ENCODE assay signal across 26 cellular contexts in the genomic region with DNA sequence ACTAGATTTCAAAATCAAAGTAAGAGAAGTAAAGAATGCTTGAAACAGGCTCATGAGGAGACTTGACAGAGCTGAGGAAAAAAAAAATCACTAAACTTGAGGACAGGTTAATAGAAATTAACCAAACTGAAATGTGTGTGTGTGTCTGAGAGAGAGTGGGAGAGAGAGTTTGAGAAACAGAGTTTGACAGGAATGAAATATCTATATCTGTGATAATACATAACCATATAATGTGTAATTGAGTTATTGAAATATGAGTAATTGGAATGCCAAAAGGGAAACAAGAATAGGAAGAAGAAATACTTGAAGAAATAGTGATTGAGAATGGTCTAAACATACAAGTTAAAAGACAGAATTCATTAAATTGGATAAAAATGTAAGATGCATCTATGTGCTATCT.
"Had no signal": no experiment of that assay in that cellular context is flagged by ENCODE, and none has a peak within 500 bp of the region (broad histone marks: within the 10 kb centered on the region; RNA-seq: fewer than 3 reads in every experiment).

No MANE protein-coding gene starts in this region.

- H3K9me3 ChIP-seq: suprapubic skin, testis, thyroid gland, transverse colon, upper lobe of right lung, uterus, vagina had no signal

- ATAC-seq: stimulated activated effector memory CD8-positive, alpha-beta T cell treated with anti-CD3 and anti-CD28 coated beads, Interleukin-12 subunit alpha, Interleukin-12 subunit beta, amount 100 ng/mL, for 72 hours; stimulated activated memory B cell treated with anti-CD40 and anti-IgM and Interleukin-4, amounts not matched to agents 10 μg/mL and 1 μg/mL and 100 μg/mL, for 72 hours; stimulated activated naive B cell treated with anti-CD40 and anti-IgM and Interleukin-4, amounts not matched to agents 10 μg/mL and 1 μg/mL and 100 μg/mL, for 72 hours; stimulated activated naive CD8-positive, alpha-beta T cell treated with anti-CD3 and anti-CD28 coated beads, Interleukin-15, amount 100 ng/mL, for 72 hours; stimulated activated naive CD8-positive, alpha-beta T cell treated with anti-CD3 and anti-CD28 coated beads, Interleukin-15, Interleukin-2, amounts not matched to agents 100 U/mL and 50 U/mL, for 24 hours; upper lobe of right lung had no signal

- H3K27me3 ChIP-seq: stomach, suprapubic skin, testis, thyroid gland, tibial artery, tibial nerve, transverse colon, upper lobe of left lung, upper lobe of right lung, uterus, vagina had no signal

- H3K4me3 ChIP-seq: stomach, suprapubic skin, testis, thoracic aorta, thyroid gland, tibial artery, tibial nerve, transverse colon, upper lobe of left lung, upper lobe of right lung, uterus, vagina had no signal

- H3K27ac ChIP-seq: stomach, suprapubic skin, testis, thoracic aorta, thyroid gland, tibial artery, tibial nerve, transverse colon, upper lobe of left lung, upper lobe of right lung, uterus, vagina had no signal

- H3K36me3 ChIP-seq: stomach, suprapubic skin, thoracic aorta, thyroid gland, tibial artery, tibial nerve, transverse colon, upper lobe of left lung, upper lobe of right lung, uterus, vagina had no signal

- H3K4me1 ChIP-seq: stomach, suprapubic skin, testis, thyroid gland, tibial artery, tibial nerve, transverse colon, upper lobe of left lung, upper lobe of right lung, uterus, vagina had no signal

- DNase-seq: stimulated activated CD4-positive, alpha-beta T cell treated with anti-CD3 and anti-CD28 coated beads, Interleukin-2, amount 100 ng/mL, for 48 hours; stimulated activated CD4-positive, alpha-beta T cell treated with anti-CD3 and anti-CD28 coated beads, Interleukin-4, amount 100 ng/mL, for 1 hour; stimulated activated CD4-positive, alpha-beta T cell treated with anti-CD3 and anti-CD28 coated beads, Interleukin-4, amount 100 ng/mL, for 24 hours; stimulated activated CD4-positive, alpha-beta T cell treated with anti-CD3 and anti-CD28 coated beads, Interleukin-4, amount 100 ng/mL, for 4 hours; stimulated activated CD8-positive, alpha-beta memory T cell treated with anti-CD3 and anti-CD28 coated beads, Interleukin-4, amount 100 ng/mL, for 48 hours; stimulated activated naive B cell treated with anti-CD40 and anti-IgM and Interleukin-4, amounts not matched to agents 10 μg/mL and 1 μg/mL and 100 μg/mL, for 72 hours; stimulated activated naive CD4-positive, alpha-beta T cell; stimulated activated naive CD4-positive, alpha-beta T cell treated with Interleukin-2 at 50 U/mL for 16 hours; stimulated activated naive CD8-positive, alpha-beta T cell treated with anti-CD3 and anti-CD28 coated beads, Interleukin-15, amount 100 ng/mL, for 72 hours; stimulated activated naive CD8-positive, alpha-beta T cell treated with anti-CD3 and anti-CD28 coated beads, Interleukin-15, Interleukin-2, amounts not matched to agents 100 U/mL and 50 U/mL, for 24 hours; stomach; substantia nigra; testis; thyroid gland; tibial artery; transverse colon; trophoblast cell; upper lobe of left lung; upper lobe of right lung; uterus had no signal
